In genomic region chr10:124010024-124010423, GRCh38 we compare ENCODE assay signal across 18 cellular contexts.
DNase-seq lines count a peak whose midpoint lies in the region; ATAC-seq, FAIRE-seq and TF ChIP-seq lines count a peak whose summit lies in the region.
"Had no signal": no experiment of that assay in that cellular context is flagged by ENCODE, and none has a peak within 500 bp of the region (broad histone marks: within the 10 kb centered on the region; RNA-seq: fewer than 3 reads in every experiment).

No MANE protein-coding gene starts in this region.

- DNase-seq in sigmoid colon (no peak), upper lobe of right lung (peak; percentile 39), small intestine (no peak), NCI-H69 (lab: John Stamatoyannopoulos, UW) (no peak)
- DNase-seq in activated naive CD8-positive, alpha-beta T cell treated with anti-CD3 and anti-CD28 coated beads, Interleukin-2, amount 50 U/mL, for 24 hours, result no peak
- DNase-seq: BE2C; CD4-positive, alpha-beta memory T cell; DMS79 had no signal

- no peak overlapping the region for H3K4me3 Mint-ChIP-seq in activated naive CD8-positive, alpha-beta T cell treated with anti-CD3 and anti-CD28 coated beads, Interleukin-2, amount 50 U/mL, for 24 hours
- H3K4me3 Mint-ChIP-seq: CD4-positive, alpha-beta memory T cell; GM23338 had no signal

- peaks cover 0 to 71% of the 10 kb centered on the region in 2 donors for H3K36me3 ChIP-seq in gastroesophageal sphincter
- H3K36me3 ChIP-seq in neutrophil, result peaks cover 100% of the 10 kb centered on the region
- peaks cover 0 to 23% (median 4%) of the 10 kb centered on the region in 4 donors for H3K36me3 ChIP-seq in sigmoid colon
- H3K36me3 ChIP-seq in upper lobe of right lung, result peaks cover 42% of the 10 kb centered on the region
- H3K36me3 ChIP-seq in small intestine (ENCODE audit: control insufficient read depth in 2 of 2, insufficient read depth in 2 of 2, low read length in 2 of 2), result peaks cover 0 to 5% of the 10 kb centered on the region in 2 donors

- intact Hi-C loops in sigmoid colon (cut with DNase I), result no loop called here
- intact Hi-C loops in upper lobe of right lung (cut with DNase I), result no loop called here

- peaks cover 1% of the 10 kb centered on the region for H3K36me3 Mint-ChIP-seq in activated naive CD8-positive, alpha-beta T cell treated with anti-CD3 and anti-CD28 coated beads, Interleukin-2, amount 50 U/mL, for 24 hours (ENCODE audit: low read depth)
- H3K36me3 Mint-ChIP-seq: CD4-positive, alpha-beta memory T cell had no signal

- TF ChIP-seq POLR2A in gastroesophageal sphincter (IDR thresholded peaks at IDR 0.05) (no peak), sigmoid colon (IDR thresholded peaks at IDR 0.05) (no peak)

- no peaks in the 10 kb centered on the region for H3K4me1 Mint-ChIP-seq in activated naive CD8-positive, alpha-beta T cell treated with anti-CD3 and anti-CD28 coated beads, Interleukin-2, amount 50 U/mL, for 24 hours
- H3K4me1 Mint-ChIP-seq: CD4-positive, alpha-beta memory T cell had no signal

- peak; percentile 4 for ATAC-seq in gastroesophageal sphincter
- ATAC-seq in upper lobe of right lung, result no peak
- ATAC-seq in activated naive CD8-positive, alpha-beta T cell treated with anti-CD3 and anti-CD28 coated beads, Interleukin-2, amount 50 U/mL, for 24 hours, result no peak
- ATAC-seq in GM19395 (IDR thresholded peaks at IDR 0.05; ENCODE audit: unreplicated experiment), result no peak
- ATAC-seq: GM12878 had no signal

- H3K27ac ChIP-seq in gastroesophageal sphincter (peak overlapping the region; percentile 86 to 94 (median 90)), neutrophil (peak overlapping the region; percentile 39), sigmoid colon (peak overlapping the region; percentile 85 to 90 (median 89)), upper lobe of right lung (no peak overlapping the region), small intestine (ENCODE audit: low read depth in 1 of 2, low read length in 1 of 2) (no peak overlapping the region)
- H3K27ac ChIP-seq: A549, C4-2B had no signal

- H3K9me3 ChIP-seq in gastroesophageal sphincter (no peaks in the 10 kb centered on the region), neutrophil (no peaks in the 10 kb centered on the region), sigmoid colon (no peaks in the 10 kb centered on the region), upper lobe of right lung (no peaks in the 10 kb centered on the region), small intestine (ENCODE audit: control insufficient read depth, low read depth) (no peaks in the 10 kb centered on the region)
- H3K9me3 ChIP-seq: A549, BE2C had no signal

- TF ChIP-seq CTCF in gastroesophageal sphincter (IDR thresholded peaks at IDR 0.05) (no peak), neutrophil (IDR thresholded peaks at IDR 0.05) (no peak), sigmoid colon (IDR thresholded peaks at IDR 0.05) (no peak), upper lobe of right lung (IDR thresholded peaks at IDR 0.05) (no peak)

- no peak overlapping the region for H3K27ac Mint-ChIP-seq in activated naive CD8-positive, alpha-beta T cell treated with anti-CD3 and anti-CD28 coated beads, Interleukin-2, amount 50 U/mL, for 24 hours
- H3K27ac Mint-ChIP-seq: CD4-positive, alpha-beta memory T cell; GM23338 had no signal

- H3K27me3 Mint-ChIP-seq in activated naive CD8-positive, alpha-beta T cell treated with anti-CD3 and anti-CD28 coated beads, Interleukin-2, amount 50 U/mL, for 24 hours, result no peaks in the 10 kb centered on the region
- H3K27me3 Mint-ChIP-seq: CD4-positive, alpha-beta memory T cell had no signal

- no peaks in the 10 kb centered on the region for H3K27me3 ChIP-seq in gastroesophageal sphincter
- H3K27me3 ChIP-seq in neutrophil, result no peaks in the 10 kb centered on the region
- H3K27me3 ChIP-seq in sigmoid colon, result no peaks in the 10 kb centered on the region
- no peaks in the 10 kb centered on the region for H3K27me3 ChIP-seq in upper lobe of right lung
- H3K27me3 ChIP-seq in small intestine (ENCODE audit: control insufficient read depth in 2 of 2, insufficient read depth in 2 of 2, low read length in 2 of 2), result no peaks in the 10 kb centered on the region
- H3K27me3 ChIP-seq: BE2C had no signal

- TF ChIP-seq EP300 in gastroesophageal sphincter (IDR thresholded peaks at IDR 0.05), result no peak
- TF ChIP-seq EP300 in sigmoid colon (IDR thresholded peaks at IDR 0.05), result no peak

- 77% methylated on average over 12 of the region's 20 CpGs; no CpG with 5 or more reads in 1 of the 2 donors for WGBS in gastroesophageal sphincter (ENCODE audit: low coverage in 1 of 2), 2 donors
- 96% methylated on average over 20 of the region's 20 CpGs for WGBS in sigmoid colon, 2 donors
- 95 to 96% (median 96%) methylated on average over 20 of the region's 20 CpGs for WGBS in small intestine, 3 donors

- H3K4me1 ChIP-seq in gastroesophageal sphincter (peaks cover 10 to 79% (median 13%) of the 10 kb centered on the region in 3 donors), neutrophil (ENCODE audit: control insufficient read depth in 1 of 2, insufficient read depth in 1 of 2, low read depth in 1 of 2, low read length in 1 of 2) (peaks cover 13 to 17% of the 10 kb centered on the region in 2 experiments), sigmoid colon (peaks cover 0 to 65% (median 58%) of the 10 kb centered on the region in 4 donors), upper lobe of right lung (no peaks in the 10 kb centered on the region), small intestine (ENCODE audit: control insufficient read depth in 2 of 2, insufficient read depth in 1 of 2, low read depth in 1 of 2, low read length in 1 of 2) (no peaks in the 10 kb centered on the region)
- H3K4me1 ChIP-seq: A549, BE2C had no signal

- H3K9me3 Mint-ChIP-seq in activated naive CD8-positive, alpha-beta T cell treated with anti-CD3 and anti-CD28 coated beads, Interleukin-2, amount 50 U/mL, for 24 hours, result peaks cover 5% of the 10 kb centered on the region

- H3K4me3 ChIP-seq in gastroesophageal sphincter, result no peak overlapping the region
- no peak overlapping the region for H3K4me3 ChIP-seq in neutrophil (ENCODE audit: low read depth in 1 of 2, low read length in 1 of 2)
- no peak overlapping the region for H3K4me3 ChIP-seq in sigmoid colon
- H3K4me3 ChIP-seq in upper lobe of right lung, result no peak overlapping the region
- H3K4me3 ChIP-seq in small intestine (ENCODE audit: low read depth in 1 of 2, low read length in 2 of 2), result no peak overlapping the region
- H3K4me3 ChIP-seq: A549, GM12878, GM23338 had no signal

- FAIRE-seq in small intestine (lab: Jason Lieb, UNC), result no peak
- FAIRE-seq: A549, GM12878, GM18507, HepG2, HTR-8/SVneo had no signal

Comparison
In these comparisons a context has a peak if more than half of its experiments do, and no peak if none do; other contexts are left out.
1. H3K27ac ChIP-seq: peak in gastroesophageal sphincter (4 of 4), neutrophil (single experiment) and sigmoid colon (4 of 4); none in upper lobe of right lung (single experiment) and small intestine (0 of 2).